Comparison of ENCODE assay signal across 1 cellular context in the genomic region with DNA sequence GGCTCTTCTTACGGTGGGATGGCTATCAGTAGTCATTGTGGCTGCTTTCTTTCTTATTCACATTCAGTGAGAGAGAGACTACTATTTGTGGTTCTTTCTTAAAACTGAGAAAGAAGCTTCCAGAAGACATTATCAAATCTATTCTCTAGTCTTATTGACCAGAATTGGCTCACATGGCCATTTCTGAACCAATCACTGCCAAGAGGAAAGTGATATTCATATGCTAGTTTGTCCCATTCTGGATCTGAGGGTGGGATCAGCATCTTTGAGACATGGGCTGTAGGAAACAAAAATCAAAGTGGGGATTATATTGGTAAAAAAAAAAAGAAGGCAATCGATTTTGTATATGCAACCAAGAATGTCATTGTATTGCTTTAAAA.
TF ChIP-seq lines count a peak whose summit lies in the region.

No MANE protein-coding gene starts in this region.

TF ChIP-seq in GM12878, 131 proteins besides CTCF, POLR2A, EP300 and RAD21 (continued from another document):
- TF ChIP-seq RCOR1 (conservative IDR thresholded peaks at IDR 0.05; ENCODE audit: low read depth, low read length) = 0 out of 2 replicates have a peak, but pooled peaks have one; percentile 3
- TF ChIP-seq CHD1 (IDR thresholded peaks at IDR 0.05; ENCODE audit: low read depth, low read length) = 0 out of 2 replicates have a peak, but pooled peaks have one; percentile 62
- TF ChIP-seq, protein P1, sequence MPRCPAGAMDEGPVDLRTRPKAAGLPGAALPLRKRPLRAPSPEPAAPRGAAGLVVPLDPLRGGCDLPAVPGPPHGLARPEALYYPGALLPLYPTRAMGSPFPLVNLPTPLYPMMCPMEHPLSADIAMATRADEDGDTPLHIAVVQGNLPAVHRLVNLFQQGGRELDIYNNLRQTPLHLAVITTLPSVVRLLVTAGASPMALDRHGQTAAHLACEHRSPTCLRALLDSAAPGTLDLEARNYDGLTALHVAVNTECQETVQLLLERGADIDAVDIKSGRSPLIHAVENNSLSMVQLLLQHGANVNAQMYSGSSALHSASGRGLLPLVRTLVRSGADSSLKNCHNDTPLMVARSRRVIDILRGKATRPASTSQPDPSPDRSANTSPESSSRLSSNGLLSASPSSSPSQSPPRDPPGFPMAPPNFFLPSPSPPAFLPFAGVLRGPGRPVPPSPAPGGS (IDR thresholded peaks at IDR 0.05; ENCODE audit: borderline replicate concordance, insufficient read depth, low read depth, low read length, poor library complexity, severe bottlenecking) = no peak
- no peak for TF ChIP-seq PML (IDR thresholded peaks at IDR 0.05; ENCODE audit: low read length)
- TF ChIP-seq ATF7 (IDR thresholded peaks at IDR 0.05; ENCODE audit: low read depth) = peak; percentile 4; the same call in 1 of the 2 replicates
- peak; percentile 9 for TF ChIP-seq EED (IDR thresholded peaks at IDR 0.05; ENCODE audit: low read depth)
- TF ChIP-seq, protein P2, sequence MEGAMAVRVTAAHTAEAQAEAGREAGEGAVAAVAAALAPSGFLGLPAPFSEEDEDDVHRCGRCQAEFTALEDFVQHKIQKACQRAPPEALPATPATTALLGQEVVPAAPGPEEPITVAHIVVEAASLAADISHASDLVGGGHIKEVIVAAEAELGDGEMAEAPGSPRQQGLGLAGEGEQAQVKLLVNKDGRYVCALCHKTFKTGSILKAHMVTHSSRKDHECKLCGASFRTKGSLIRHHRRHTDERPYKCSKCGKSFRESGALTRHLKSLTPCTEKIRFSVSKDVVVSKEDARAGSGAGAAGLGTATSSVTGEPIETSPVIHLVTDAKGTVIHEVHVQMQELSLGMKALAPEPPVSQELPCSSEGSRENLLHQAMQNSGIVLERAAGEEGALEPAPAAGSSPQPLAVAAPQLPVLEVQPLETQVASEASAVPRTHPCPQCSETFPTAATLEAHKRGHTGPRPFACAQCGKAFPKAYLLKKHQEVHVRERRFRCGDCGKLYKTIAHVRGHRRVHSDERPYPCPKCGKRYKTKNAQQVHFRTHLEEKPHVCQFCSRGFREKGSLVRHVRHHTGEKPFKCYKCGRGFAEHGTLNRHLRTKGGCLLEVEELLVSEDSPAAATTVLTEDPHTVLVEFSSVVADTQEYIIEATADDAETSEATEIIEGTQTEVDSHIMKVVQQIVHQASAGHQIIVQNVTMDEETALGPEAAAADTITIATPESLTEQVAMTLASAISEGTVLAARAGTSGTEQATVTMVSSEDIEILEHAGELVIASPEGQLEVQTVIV (IDR thresholded peaks at IDR 0.05; ENCODE audit: borderline replicate concordance, partially characterized antibody) = no peak
- no peak for TF ChIP-seq TCF12 (IDR thresholded peaks at IDR 0.05; ENCODE audit: low read depth, low read length)
- peak; percentile 4; the same call in 1 of the 2 replicates for TF ChIP-seq TBL1XR1 (IDR thresholded peaks at IDR 0.05; ENCODE audit: low read depth, low read length)
- TF ChIP-seq, protein P3, sequence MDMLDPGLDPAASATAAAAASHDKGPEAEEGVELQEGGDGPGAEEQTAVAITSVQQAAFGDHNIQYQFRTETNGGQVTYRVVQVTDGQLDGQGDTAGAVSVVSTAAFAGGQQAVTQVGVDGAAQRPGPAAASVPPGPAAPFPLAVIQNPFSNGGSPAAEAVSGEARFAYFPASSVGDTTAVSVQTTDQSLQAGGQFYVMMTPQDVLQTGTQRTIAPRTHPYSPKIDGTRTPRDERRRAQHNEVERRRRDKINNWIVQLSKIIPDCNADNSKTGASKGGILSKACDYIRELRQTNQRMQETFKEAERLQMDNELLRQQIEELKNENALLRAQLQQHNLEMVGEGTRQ (IDR thresholded peaks at IDR 0.05; ENCODE audit: borderline replicate concordance, low read depth, low read length) = peak; percentile 60; the same call in 1 of the 2 replicates
- peak; percentile 31 for TF ChIP-seq SMAD1 (IDR thresholded peaks at IDR 0.05; ENCODE audit: low read depth, partially characterized antibody)
- TF ChIP-seq BACH1 (IDR thresholded peaks at IDR 0.05; ENCODE audit: borderline replicate concordance) = no peak
- TF ChIP-seq CHD4 (IDR thresholded peaks at IDR 0.05) = no peak
- TF ChIP-seq RAD51 (IDR thresholded peaks at IDR 0.05) = peak; percentile 84
